26 cellular contexts compared by ENCODE assay signal in the genomic region with DNA sequence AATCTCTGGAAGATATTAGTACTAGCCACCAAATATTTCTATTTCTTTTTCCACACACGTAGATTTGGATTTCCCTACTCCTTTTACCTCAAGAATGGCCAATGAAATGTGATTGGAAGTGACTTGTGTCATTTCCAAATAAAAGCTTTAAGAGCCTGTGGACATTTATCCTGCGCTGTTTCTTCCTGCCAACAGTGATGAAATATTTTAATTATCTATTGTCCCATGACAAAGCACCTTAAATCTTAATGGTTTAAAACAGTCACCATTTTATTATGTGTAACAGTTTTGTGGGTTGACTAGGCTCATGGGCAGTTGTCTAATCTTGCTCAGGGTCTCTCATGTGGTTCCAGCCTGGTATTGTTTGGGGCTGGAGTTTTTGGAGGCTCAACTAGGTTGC.
"Had no signal": no experiment of that assay in that cellular context is flagged by ENCODE, and none has a peak within 500 bp of the region (broad histone marks: within the 10 kb centered on the region; RNA-seq: fewer than 3 reads in every experiment).

No MANE protein-coding gene starts in this region.

- FAIRE-seq: pancreas had no signal

- H3K9me3 Mint-ChIP-seq: effector memory CD8-positive, alpha-beta T cell; natural killer cell; WTC11 had no signal

- H3K4me1 ChIP-seq: prostate gland had no signal

- H3K9me3 ChIP-seq: heart left ventricle, neutrophil, pancreas, prostate gland, suprapubic skin, tibial artery had no signal

- H3K4me3 ChIP-seq: cardiac muscle cell, heart left ventricle, pancreas, prostate gland, suprapubic skin, tibial artery had no signal

- ATAC-seq: activated CD8-positive, alpha-beta memory T cell treated with anti-CD3 and anti-CD28 coated beads, Interleukin-2, amount 10 ng/mL, durations not matched to agents 7 days and 5 days; activated CD8-positive, alpha-beta T cell treated with anti-CD3 and anti-CD28 coated beads, Interleukin-2, amount 10 ng/mL, durations not matched to agents 7 days and 5 days; activated naive CD4-positive, alpha-beta T cell treated with anti-CD3 and anti-CD28 coated beads, Interleukin-2, amount 50 U/mL, for 72 hours; effector memory CD8-positive, alpha-beta T cell; esophagus mucosa; heart left ventricle; natural killer cell; pancreas; T-helper 17 cell; WTC11 had no signal

- H3K27ac Mint-ChIP-seq: activated CD8-positive, alpha-beta memory T cell treated with anti-CD3 and anti-CD28 coated beads, Interleukin-2, amount 10 ng/mL, durations not matched to agents 7 days and 5 days; activated CD8-positive, alpha-beta T cell treated with anti-CD3 and anti-CD28 coated beads, Interleukin-2, amount 10 ng/mL, durations not matched to agents 7 days and 5 days; activated naive CD4-positive, alpha-beta T cell treated with anti-CD3 and anti-CD28 coated beads, Interleukin-2, amount 50 U/mL, for 72 hours; natural killer cell; WTC11 had no signal

- H3K27me3 Mint-ChIP-seq: activated CD8-positive, alpha-beta memory T cell treated with anti-CD3 and anti-CD28 coated beads, Interleukin-2, amount 10 ng/mL, durations not matched to agents 7 days and 5 days; effector memory CD8-positive, alpha-beta T cell; T-helper 17 cell had no signal

- H3K27ac ChIP-seq: cardiac muscle cell, heart left ventricle, neutrophil, pancreas, prostate gland, suprapubic skin, tibial artery had no signal

- DNase-seq: activated CD4-positive, alpha-beta T cell treated with anti-CD3 and anti-CD28 coated beads for 1 hour; activated CD8-positive, alpha-beta memory T cell treated with anti-CD3 and anti-CD28 coated beads, Interleukin-2, amount 10 ng/mL, durations not matched to agents 7 days and 5 days; activated CD8-positive, alpha-beta T cell treated with anti-CD3 and anti-CD28 coated beads, Interleukin-2, amount 10 ng/mL, durations not matched to agents 7 days and 5 days; activated naive CD4-positive, alpha-beta T cell; activated T-cell treated with anti-CD3 and anti-CD28 coated beads, Interleukin-2, amount 50 U/mL, for 48 hours; cortex of kidney; effector memory CD8-positive, alpha-beta T cell; foreskin fibroblast; heart left ventricle; hypothalamus; mesendoderm; natural killer cell; pancreas; stimulated activated CD4-positive, alpha-beta T cell treated with anti-CD3 and anti-CD28 coated beads, Interleukin-15, amount 100 ng/mL, for 24 hours; stimulated activated CD4-positive, alpha-beta T cell treated with anti-CD3 and anti-CD28 coated beads, Interleukin-2, amount 100 ng/mL, for 24 hours; stimulated activated naive CD4-positive, alpha-beta T cell; SW 1271; T-helper 17 cell; tibial artery had no signal

- H3K27me3 ChIP-seq: cardiac muscle cell, heart left ventricle, neutrophil, pancreas, suprapubic skin, tibial artery had no signal

- H3K4me3 Mint-ChIP-seq: activated CD8-positive, alpha-beta memory T cell treated with anti-CD3 and anti-CD28 coated beads, Interleukin-2, amount 10 ng/mL, durations not matched to agents 7 days and 5 days; activated CD8-positive, alpha-beta T cell treated with anti-CD3 and anti-CD28 coated beads, Interleukin-2, amount 10 ng/mL, durations not matched to agents 7 days and 5 days; effector memory CD8-positive, alpha-beta T cell; natural killer cell; T-helper 17 cell; WTC11 had no signal

- H3K36me3 Mint-ChIP-seq: natural killer cell, WTC11 had no signal

- H3K36me3 ChIP-seq: cardiac muscle cell, heart left ventricle, neutrophil, pancreas, prostate gland, suprapubic skin, tibial artery had no signal
